Comparison of ENCODE assay signal across 8 cellular contexts in the genomic region with DNA sequence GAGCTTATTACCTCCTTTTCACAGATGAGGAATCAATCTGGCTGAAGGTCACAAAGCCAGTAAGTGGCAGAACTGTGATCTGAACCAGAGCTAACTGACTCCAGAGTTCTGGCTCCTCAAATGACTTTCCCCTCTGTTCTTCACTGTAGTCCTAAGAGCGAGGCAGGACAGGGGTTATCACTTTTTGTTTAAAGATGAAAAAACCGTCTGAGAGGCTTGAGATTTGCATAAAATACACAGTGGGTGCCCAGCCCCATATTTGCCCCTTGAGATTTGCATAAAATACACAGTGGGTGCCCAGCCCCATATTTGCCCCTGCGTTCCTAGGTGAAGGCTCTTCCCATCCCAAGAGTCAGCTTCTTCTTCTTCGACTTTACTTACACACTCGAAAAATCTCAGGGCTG. TPM values are rescaled to one million over a fixed set of nuclear protein-coding genes. Genes with fewer than 3 reads are reported as not detected.
DNase-seq lines count a peak whose midpoint lies in the region; ATAC-seq and TF ChIP-seq lines count a peak whose summit lies in the region.

No MANE protein-coding gene starts in this region.

- H3K4me3 Mint-ChIP-seq in activated T-cell treated with anti-CD3 and anti-CD28 coated beads, Interleukin-2, amount 50 U/mL, for 24 hours, result peak overlapping the region; percentile 65
- peak overlapping the region; percentile 57 for H3K4me3 Mint-ChIP-seq in activated CD8-positive, alpha-beta T cell treated with anti-CD3 and anti-CD28 coated beads, Interleukin-2, amount 10 ng/mL, durations not matched to agents 7 days and 5 days

- H3K27ac Mint-ChIP-seq in activated T-cell treated with anti-CD3 and anti-CD28 coated beads, Interleukin-2, amount 50 U/mL, for 24 hours, result no peak overlapping the region
- peak overlapping the region; percentile 11 for H3K27ac Mint-ChIP-seq in activated CD8-positive, alpha-beta T cell treated with anti-CD3 and anti-CD28 coated beads, Interleukin-2, amount 10 ng/mL, durations not matched to agents 7 days and 5 days

- peak; percentile 21 for ATAC-seq in HG03097 (IDR thresholded peaks at IDR 0.05; ENCODE audit: low FRiP score, unreplicated experiment)
- ATAC-seq in activated CD8-positive, alpha-beta T cell treated with anti-CD3 and anti-CD28 coated beads, Interleukin-2, amount 10 ng/mL, durations not matched to agents 7 days and 5 days, result peak; percentile 25

- peak overlapping the region; percentile 80 for H3K27ac ChIP-seq in smooth muscle cell (ENCODE audit: low read depth)

- H3K9me3 Mint-ChIP-seq in activated T-cell treated with anti-CD3 and anti-CD28 coated beads, Interleukin-2, amount 50 U/mL, for 24 hours, result no peaks in the 10 kb centered on the region
- H3K9me3 Mint-ChIP-seq in activated CD8-positive, alpha-beta T cell treated with anti-CD3 and anti-CD28 coated beads, Interleukin-2, amount 10 ng/mL, durations not matched to agents 7 days and 5 days (ENCODE audit: insufficient read depth), result no peaks in the 10 kb centered on the region

- no peaks in the 10 kb centered on the region for H3K27me3 ChIP-seq in smooth muscle cell (ENCODE audit: low read depth)

- peaks cover 15% of the 10 kb centered on the region for H3F3A ChIP-seq in smooth muscle cell (ENCODE audit: low read depth)

- H3K4me1 ChIP-seq in smooth muscle cell (ENCODE audit: low read depth), result peaks cover 15% of the 10 kb centered on the region

- peak overlapping the region; percentile 90 for H3K4me2 ChIP-seq in smooth muscle cell

- no peak for DNase-seq in activated T-cell treated with anti-CD3 and anti-CD28 coated beads, Interleukin-2, amount 50 U/mL, for 24 hours
- no peak for DNase-seq in activated T-cell treated with anti-CD3 and anti-CD28 coated beads, Interleukin-2, amount 50 U/mL, for 48 hours
- DNase-seq in activated CD8-positive, alpha-beta T cell treated with anti-CD3 and anti-CD28 coated beads, Interleukin-2, amount 10 ng/mL, durations not matched to agents 7 days and 5 days, result no peak
- no peak for DNase-seq in smooth muscle cell (lab: John Stamatoyannopoulos, UW; ENCODE audit: unreplicated experiment)
- DNase-seq in HK-2 (ENCODE audit: unreplicated experiment), result no peak
- no peak for DNase-seq in DMS153 (lab: John Stamatoyannopoulos, UW)

- POLR2A ChIA-PET in activated CD8-positive, alpha-beta T cell treated with anti-CD3 and anti-CD28 coated beads, Interleukin-2, amount 10 ng/mL, durations not matched to agents 7 days and 5 days (lab: Charles Lee), result interaction anchor here (0.7 to 3.6 kb wide), 4 partner anchors 15 to 209 kb away, joined by 3 to 22 read pairs (median 4); partner anchors contain the start of genes EXOSC3 and TOMM5

- H3K36me3 ChIP-seq in smooth muscle cell (ENCODE audit: low read depth), result no peaks in the 10 kb centered on the region

- CTCF ChIA-PET in activated CD8-positive, alpha-beta T cell treated with anti-CD3 and anti-CD28 coated beads, Interleukin-2, amount 10 ng/mL, durations not matched to agents 7 days and 5 days (lab: Charles Lee), result interaction anchor here (0.9 to 6.2 kb wide), 2 partner anchors 8 to 15 kb away, joined by 5 to 47 read pairs; partner anchors contain the start of gene TOMM5

- peaks cover 53% of the 10 kb centered on the region for H3K36me3 Mint-ChIP-seq in activated T-cell treated with anti-CD3 and anti-CD28 coated beads, Interleukin-2, amount 50 U/mL, for 24 hours (ENCODE audit: low read depth)
- H3K36me3 Mint-ChIP-seq in activated CD8-positive, alpha-beta T cell treated with anti-CD3 and anti-CD28 coated beads, Interleukin-2, amount 10 ng/mL, durations not matched to agents 7 days and 5 days (ENCODE audit: low read depth), result peaks cover 9% of the 10 kb centered on the region

- H3K9ac ChIP-seq in smooth muscle cell (ENCODE audit: low read depth), result peak overlapping the region; percentile 83

- no peaks in the 10 kb centered on the region for H3K9me3 ChIP-seq in smooth muscle cell (replicated peaks; ENCODE audit: low read depth)

- peaks cover 6% of the 10 kb centered on the region for H4K20me1 ChIP-seq in smooth muscle cell (ENCODE audit: low read depth)

- H3K4me1 Mint-ChIP-seq in activated T-cell treated with anti-CD3 and anti-CD28 coated beads, Interleukin-2, amount 50 U/mL, for 24 hours (ENCODE audit: low read depth), result peaks cover 29% of the 10 kb centered on the region
- H3K4me1 Mint-ChIP-seq in activated CD8-positive, alpha-beta T cell treated with anti-CD3 and anti-CD28 coated beads, Interleukin-2, amount 10 ng/mL, durations not matched to agents 7 days and 5 days (ENCODE audit: low read depth), result peaks cover 9% of the 10 kb centered on the region

- peaks cover 10% of the 10 kb centered on the region for H3K79me2 ChIP-seq in smooth muscle cell (ENCODE audit: low read depth)

- H3K4me3 ChIP-seq in iPS-11a (ENCODE audit: low read depth, low read length) (peak overlapping the region; percentile 65), smooth muscle cell (peak overlapping the region; percentile 66)

- TF ChIP-seq CTCF in smooth muscle cell (IDR thresholded peaks at IDR 0.05; ENCODE audit: borderline replicate concordance, insufficient read depth, poor library complexity, severe bottlenecking), result no peak

- WGBS in smooth muscle cell (ENCODE audit: low lambda C conversion rate), result 0% methylated on average over 5 of the region's 5 CpGs

- no peaks in the 10 kb centered on the region for H3K27me3 Mint-ChIP-seq in activated T-cell treated with anti-CD3 and anti-CD28 coated beads, Interleukin-2, amount 50 U/mL, for 24 hours
- H3K27me3 Mint-ChIP-seq in activated CD8-positive, alpha-beta T cell treated with anti-CD3 and anti-CD28 coated beads, Interleukin-2, amount 10 ng/mL, durations not matched to agents 7 days and 5 days (ENCODE audit: low read depth), result peaks cover 6% of the 10 kb centered on the region

- H2AFZ ChIP-seq in smooth muscle cell (ENCODE audit: low read depth), result no peak overlapping the region

RNA-seq across cellular contexts. Expression of gene FBXO10, which starts 0.7 kb away (rescaled TPM):
- total RNA-seq in activated CD8-positive, alpha-beta T cell treated with anti-CD3 and anti-CD28 coated beads, Interleukin-2, amount 10 ng/mL, durations not matched to agents 7 days and 5 days, result 1 to 10 TPM; 2.0 to 2.3 TPM
- total RNA-seq in smooth muscle cell, result 3.5 and 6.4 TPM in 2 replicates
- 4.8 and 7.0 TPM in 2 replicates for polyA plus RNA-seq in smooth muscle cell

RNA-seq across cellular contexts. Expression of gene TOMM5, which starts 16.9 kb away (rescaled TPM):
- 100 to 1,000 TPM; 110 to 112 TPM for total RNA-seq in activated CD8-positive, alpha-beta T cell treated with anti-CD3 and anti-CD28 coated beads, Interleukin-2, amount 10 ng/mL, durations not matched to agents 7 days and 5 days
- total RNA-seq in smooth muscle cell, result 194 and 220 TPM in 2 replicates
- 221 and 296 TPM in 2 replicates for polyA plus RNA-seq in smooth muscle cell
